In genomic region chr17:40139566-40140058, GRCh38 we compare ENCODE assay signal across 1 cellular context.
TF ChIP-seq lines count a peak whose summit lies in the region.

No MANE protein-coding gene starts in this region.

TF ChIP-seq in A549, 52 proteins besides CTCF, POLR2A, EP300 and RAD21:
- TF ChIP-seq E2F6 (IDR thresholded peaks at IDR 0.05; ENCODE audit: borderline replicate concordance, low read depth) (no peak), SMC3 (IDR thresholded peaks at IDR 0.05) (no peak), ATOH8 (CRISPR knock-in tag; IDR thresholded peaks at IDR 0.05; ENCODE audit: low read depth) (no peak), HOXB5 (CRISPR knock-in tag; IDR thresholded peaks at IDR 0.05) (no peak), CEBPB (IDR thresholded peaks at IDR 0.05) (no peak), PBX3 (IDR thresholded peaks at IDR 0.05) (no peak), RARB (CRISPR knock-in tag; IDR thresholded peaks at IDR 0.05) (no peak), RFX5 (IDR thresholded peaks at IDR 0.05) (no peak), ZNF302 (CRISPR knock-in tag; IDR thresholded peaks at IDR 0.05) (no peak), HEYL (CRISPR knock-in tag; IDR thresholded peaks at IDR 0.05) (no peak), NFE2L2 (conservative IDR thresholded peaks at IDR 0.05; ENCODE audit: low read length) (no peak)
